Comparison of ENCODE assay signal across 19 cellular contexts in genomic region chr6:96743496-96743895, GRCh38.
"Had no signal": no experiment of that assay in that cellular context is flagged by ENCODE, and none has a peak within 500 bp of the region (broad histone marks: within the 10 kb centered on the region; RNA-seq: fewer than 3 reads in every experiment).

No MANE protein-coding gene starts in this region.

- H3K4me3 ChIP-seq: coronary artery, gastrocnemius medialis, heart left ventricle, mucosa of descending colon, tibial nerve, vagina had no signal

- H3K4me1 ChIP-seq: gastrocnemius medialis, heart left ventricle, tibial nerve, vagina had no signal

- DNase-seq: activated CD4-positive, alpha-beta T cell treated with anti-CD3 and anti-CD28 coated beads, Interleukin-2, amount 10 ng/mL, durations not matched to agents 24 days and 14 days; activated CD4-positive, CD25-positive, alpha-beta regulatory T cell; activated CD8-positive, alpha-beta T cell treated with anti-CD3 and anti-CD28 coated beads for 36 hours; activated naive CD4-positive, alpha-beta T cell treated with anti-CD3 and anti-CD28 coated beads for 36 hours; activated naive CD8-positive, alpha-beta T cell treated with anti-CD3 and anti-CD28 coated beads, Interleukin-2, amount 50 U/mL, for 24 hours; activated T-cell treated with anti-CD3 and anti-CD28 coated beads, Interleukin-2, amount 50 U/mL, for 24 hours; aorta; erythroblast; gastrocnemius medialis; heart left ventricle; left ventricle myocardium superior; mucosa of descending colon; naive B cell; stimulated activated CD4-positive, alpha-beta T cell treated with anti-CD3 and anti-CD28 coated beads, Interleukin-2, amount 100 ng/mL, for 24 hours; stimulated activated naive CD4-positive, alpha-beta T cell treated with Interleukin-2 at 50 U/mL for 16 hours; T-helper 9 cell had no signal

- H3K27me3 ChIP-seq: gastrocnemius medialis, heart left ventricle, tibial nerve, vagina had no signal

- H3K36me3 ChIP-seq: gastrocnemius medialis, heart left ventricle, tibial nerve, vagina had no signal

- ATAC-seq: activated CD8-positive, alpha-beta T cell treated with anti-CD3 and anti-CD28 coated beads for 36 hours; activated naive CD8-positive, alpha-beta T cell treated with anti-CD3 and anti-CD28 coated beads, Interleukin-2, amount 50 U/mL, for 24 hours; gastrocnemius medialis; heart left ventricle; left ventricle myocardium superior; mucosa of descending colon had no signal

- H3K27ac ChIP-seq: coronary artery, gastrocnemius medialis, heart left ventricle, tibial nerve, vagina had no signal

- H3K9me3 ChIP-seq: gastrocnemius medialis, heart left ventricle, mucosa of descending colon, tibial nerve, vagina had no signal
